Comparison of ENCODE assay signal across 28 cellular contexts in the genomic region with DNA sequence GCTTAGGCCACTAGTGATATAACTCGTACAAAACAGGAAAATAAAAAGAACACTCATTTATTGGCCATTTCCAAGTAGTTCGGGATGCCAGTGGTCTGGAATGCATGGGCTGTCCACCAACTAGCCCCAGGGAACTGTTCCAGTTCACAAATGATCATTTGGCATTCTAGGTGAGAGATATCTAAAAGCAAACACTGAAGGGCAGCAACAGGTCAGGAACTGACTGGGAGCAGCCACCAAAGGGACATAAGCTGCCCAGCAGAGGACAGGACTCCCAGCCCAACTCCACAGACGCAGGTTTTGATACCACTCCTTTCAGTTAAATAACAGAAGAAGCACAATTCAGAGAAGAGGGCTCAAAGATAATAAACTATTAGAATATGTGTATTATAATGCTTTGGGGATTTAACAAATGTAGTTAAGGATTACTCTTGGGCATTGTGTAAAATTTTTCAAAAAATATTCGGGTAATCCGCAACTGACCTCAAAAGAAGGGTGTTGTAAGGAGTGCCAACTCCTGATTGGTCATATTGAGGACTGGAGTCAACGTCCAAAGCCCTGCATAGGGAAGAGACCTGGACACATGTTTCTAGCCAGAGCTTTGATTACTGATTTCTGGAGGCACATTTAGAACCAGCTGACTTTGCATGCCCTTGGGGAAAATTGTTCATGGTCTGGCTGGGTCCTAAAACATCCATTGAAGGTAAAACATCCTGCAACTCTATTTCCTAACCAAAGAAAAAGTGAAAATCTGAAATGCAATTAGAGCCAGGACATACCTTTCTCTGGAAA.
"Had no signal": no experiment of that assay in that cellular context is flagged by ENCODE, and none has a peak within 500 bp of the region (broad histone marks: within the 10 kb centered on the region; RNA-seq: fewer than 3 reads in every experiment).

No MANE protein-coding gene starts in this region.

- H3K4me3 ChIP-seq: ascending aorta had no signal

- H3K9me3 Mint-ChIP-seq: activated CD4-positive, alpha-beta T cell treated with anti-CD3 and anti-CD28 coated beads, Interleukin-2, amount 10 ng/mL, durations not matched to agents 7 days and 5 days; brain had no signal

- H3K27me3 Mint-ChIP-seq: activated CD4-positive, alpha-beta memory T cell treated with anti-CD3 and anti-CD28 coated beads for 36 hours; activated CD4-positive, alpha-beta T cell treated with anti-CD3 and anti-CD28 coated beads, Interleukin-2, amount 10 ng/mL, durations not matched to agents 7 days and 5 days; activated naive CD8-positive, alpha-beta T cell treated with anti-CD3 and anti-CD28 coated beads, Interleukin-2, amount 50 U/mL, for 24 hours; T-cell had no signal

- H3K27ac Mint-ChIP-seq: activated CD4-positive, alpha-beta memory T cell treated with anti-CD3 and anti-CD28 coated beads for 36 hours; activated CD4-positive, alpha-beta T cell treated with anti-CD3 and anti-CD28 coated beads, Interleukin-2, amount 10 ng/mL, durations not matched to agents 7 days and 5 days; activated naive CD4-positive, alpha-beta T cell treated with anti-CD3 and anti-CD28 coated beads, Interleukin-2, amount 50 U/mL, for 72 hours; activated naive CD8-positive, alpha-beta T cell treated with anti-CD3 and anti-CD28 coated beads, Interleukin-2, amount 50 U/mL, for 24 hours; brain; T-cell had no signal

- ATAC-seq: activated naive CD4-positive, alpha-beta T cell treated with anti-CD3 and anti-CD28 coated beads, Interleukin-2, amount 50 U/mL, for 72 hours; activated naive CD8-positive, alpha-beta T cell treated with anti-CD3 and anti-CD28 coated beads, Interleukin-2, amount 50 U/mL, for 24 hours; activated T-cell treated with anti-CD3 and anti-CD28 coated beads, Interleukin-2, amount 50 U/mL, for 4 hours; T-cell had no signal

- H3K27ac ChIP-seq: ascending aorta, VCaP had no signal

- H3K27me3 ChIP-seq: ascending aorta had no signal

- H3K4me1 Mint-ChIP-seq: activated CD4-positive, alpha-beta T cell treated with anti-CD3 and anti-CD28 coated beads, Interleukin-2, amount 10 ng/mL, durations not matched to agents 7 days and 5 days; activated naive CD8-positive, alpha-beta T cell treated with anti-CD3 and anti-CD28 coated beads, Interleukin-2, amount 50 U/mL, for 24 hours; brain; T-cell had no signal

- DNase-seq: activated CD4-positive, alpha-beta memory T cell treated with anti-CD3 and anti-CD28 coated beads for 36 hours; activated CD4-positive, alpha-beta T cell treated with anti-CD3 and anti-CD28 coated beads, Interleukin-2, amount 10 ng/mL, durations not matched to agents 7 days and 5 days; activated CD4-positive, CD25-positive, alpha-beta regulatory T cell; activated CD8-positive, alpha-beta memory T cell treated with anti-CD3 and anti-CD28 coated beads for 24 hours; activated effector memory CD4-positive, alpha-beta T cell treated with anti-CD3 and anti-CD28 coated beads, Interleukin-2, amount 50 U/mL, for 16 hours; activated naive CD4-positive, alpha-beta T cell treated with Interleukin-2 at 50 U/mL for 16 hours; activated naive CD8-positive, alpha-beta T cell treated with anti-CD3 and anti-CD28 coated beads, Interleukin-2, amount 50 U/mL, for 24 hours; activated T-cell treated with anti-CD3 and anti-CD28 coated beads, Interleukin-2, amount 50 U/mL, for 4 hours; amniotic stem cell; Kasumi-1; MV-4-11; NCI-H1092 treated with DMSO at 0.1 percent for 48 hours; NCI-H1417 treated with DMSO at 0.1 percent for 48 hours; NCI-H1694 treated with DMSO at 0.1 percent for 48 hours; NCI-H2029 treated with DMSO at 0.1 percent for 48 hours; NCI-H345; NCI-H510A; NCI-H69; NK-92 treated with Interleukin-12 subunit alpha and Interleukin-12 subunit beta, amount 100 ng/mL, for 24 hours; OCI-M1; SIG-M5; T-cell; T-helper 2 cell; T1000 had no signal

- H3K4me3 Mint-ChIP-seq: activated CD4-positive, alpha-beta memory T cell treated with anti-CD3 and anti-CD28 coated beads for 36 hours; activated CD4-positive, alpha-beta T cell treated with anti-CD3 and anti-CD28 coated beads, Interleukin-2, amount 10 ng/mL, durations not matched to agents 7 days and 5 days; activated naive CD8-positive, alpha-beta T cell treated with anti-CD3 and anti-CD28 coated beads, Interleukin-2, amount 50 U/mL, for 24 hours; activated T-cell treated with anti-CD3 and anti-CD28 coated beads, Interleukin-2, amount 50 U/mL, for 4 hours; brain; T-cell had no signal

- H3K9me3 ChIP-seq: ascending aorta had no signal

- H3K36me3 ChIP-seq: ascending aorta had no signal

- H3K36me3 Mint-ChIP-seq: activated CD4-positive, alpha-beta memory T cell treated with anti-CD3 and anti-CD28 coated beads for 36 hours; activated naive CD4-positive, alpha-beta T cell treated with anti-CD3 and anti-CD28 coated beads, Interleukin-2, amount 50 U/mL, for 72 hours; brain; T-cell had no signal

- H3K4me1 ChIP-seq: ascending aorta had no signal
